ENCODE assay signal across 1 cellular context in the genomic region with DNA sequence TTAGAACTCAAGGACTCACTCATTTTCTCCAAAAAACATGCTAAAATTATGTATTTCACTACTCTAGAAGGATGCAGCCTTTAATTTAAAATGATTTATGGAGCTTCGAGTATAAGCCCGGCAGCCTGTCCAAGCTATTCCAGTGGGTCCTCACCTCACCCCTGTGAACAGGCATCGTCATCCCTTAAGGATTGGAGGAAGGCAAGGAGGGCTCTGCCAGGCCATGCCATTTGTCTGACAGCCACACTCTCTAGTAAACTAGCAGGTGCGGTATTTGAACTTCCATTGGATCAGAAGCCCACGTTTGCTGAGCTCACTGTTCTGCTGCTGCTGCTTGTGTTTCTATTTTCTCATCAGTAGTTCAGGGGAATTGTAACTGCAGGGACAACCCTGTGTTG.
TF ChIP-seq lines count a peak whose summit lies in the region.

No MANE protein-coding gene starts in this region.

TF ChIP-seq in GM23338, 12 proteins besides CTCF, POLR2A, EP300 and RAD21 (continued from another document):
- TF ChIP-seq, protein P1, sequence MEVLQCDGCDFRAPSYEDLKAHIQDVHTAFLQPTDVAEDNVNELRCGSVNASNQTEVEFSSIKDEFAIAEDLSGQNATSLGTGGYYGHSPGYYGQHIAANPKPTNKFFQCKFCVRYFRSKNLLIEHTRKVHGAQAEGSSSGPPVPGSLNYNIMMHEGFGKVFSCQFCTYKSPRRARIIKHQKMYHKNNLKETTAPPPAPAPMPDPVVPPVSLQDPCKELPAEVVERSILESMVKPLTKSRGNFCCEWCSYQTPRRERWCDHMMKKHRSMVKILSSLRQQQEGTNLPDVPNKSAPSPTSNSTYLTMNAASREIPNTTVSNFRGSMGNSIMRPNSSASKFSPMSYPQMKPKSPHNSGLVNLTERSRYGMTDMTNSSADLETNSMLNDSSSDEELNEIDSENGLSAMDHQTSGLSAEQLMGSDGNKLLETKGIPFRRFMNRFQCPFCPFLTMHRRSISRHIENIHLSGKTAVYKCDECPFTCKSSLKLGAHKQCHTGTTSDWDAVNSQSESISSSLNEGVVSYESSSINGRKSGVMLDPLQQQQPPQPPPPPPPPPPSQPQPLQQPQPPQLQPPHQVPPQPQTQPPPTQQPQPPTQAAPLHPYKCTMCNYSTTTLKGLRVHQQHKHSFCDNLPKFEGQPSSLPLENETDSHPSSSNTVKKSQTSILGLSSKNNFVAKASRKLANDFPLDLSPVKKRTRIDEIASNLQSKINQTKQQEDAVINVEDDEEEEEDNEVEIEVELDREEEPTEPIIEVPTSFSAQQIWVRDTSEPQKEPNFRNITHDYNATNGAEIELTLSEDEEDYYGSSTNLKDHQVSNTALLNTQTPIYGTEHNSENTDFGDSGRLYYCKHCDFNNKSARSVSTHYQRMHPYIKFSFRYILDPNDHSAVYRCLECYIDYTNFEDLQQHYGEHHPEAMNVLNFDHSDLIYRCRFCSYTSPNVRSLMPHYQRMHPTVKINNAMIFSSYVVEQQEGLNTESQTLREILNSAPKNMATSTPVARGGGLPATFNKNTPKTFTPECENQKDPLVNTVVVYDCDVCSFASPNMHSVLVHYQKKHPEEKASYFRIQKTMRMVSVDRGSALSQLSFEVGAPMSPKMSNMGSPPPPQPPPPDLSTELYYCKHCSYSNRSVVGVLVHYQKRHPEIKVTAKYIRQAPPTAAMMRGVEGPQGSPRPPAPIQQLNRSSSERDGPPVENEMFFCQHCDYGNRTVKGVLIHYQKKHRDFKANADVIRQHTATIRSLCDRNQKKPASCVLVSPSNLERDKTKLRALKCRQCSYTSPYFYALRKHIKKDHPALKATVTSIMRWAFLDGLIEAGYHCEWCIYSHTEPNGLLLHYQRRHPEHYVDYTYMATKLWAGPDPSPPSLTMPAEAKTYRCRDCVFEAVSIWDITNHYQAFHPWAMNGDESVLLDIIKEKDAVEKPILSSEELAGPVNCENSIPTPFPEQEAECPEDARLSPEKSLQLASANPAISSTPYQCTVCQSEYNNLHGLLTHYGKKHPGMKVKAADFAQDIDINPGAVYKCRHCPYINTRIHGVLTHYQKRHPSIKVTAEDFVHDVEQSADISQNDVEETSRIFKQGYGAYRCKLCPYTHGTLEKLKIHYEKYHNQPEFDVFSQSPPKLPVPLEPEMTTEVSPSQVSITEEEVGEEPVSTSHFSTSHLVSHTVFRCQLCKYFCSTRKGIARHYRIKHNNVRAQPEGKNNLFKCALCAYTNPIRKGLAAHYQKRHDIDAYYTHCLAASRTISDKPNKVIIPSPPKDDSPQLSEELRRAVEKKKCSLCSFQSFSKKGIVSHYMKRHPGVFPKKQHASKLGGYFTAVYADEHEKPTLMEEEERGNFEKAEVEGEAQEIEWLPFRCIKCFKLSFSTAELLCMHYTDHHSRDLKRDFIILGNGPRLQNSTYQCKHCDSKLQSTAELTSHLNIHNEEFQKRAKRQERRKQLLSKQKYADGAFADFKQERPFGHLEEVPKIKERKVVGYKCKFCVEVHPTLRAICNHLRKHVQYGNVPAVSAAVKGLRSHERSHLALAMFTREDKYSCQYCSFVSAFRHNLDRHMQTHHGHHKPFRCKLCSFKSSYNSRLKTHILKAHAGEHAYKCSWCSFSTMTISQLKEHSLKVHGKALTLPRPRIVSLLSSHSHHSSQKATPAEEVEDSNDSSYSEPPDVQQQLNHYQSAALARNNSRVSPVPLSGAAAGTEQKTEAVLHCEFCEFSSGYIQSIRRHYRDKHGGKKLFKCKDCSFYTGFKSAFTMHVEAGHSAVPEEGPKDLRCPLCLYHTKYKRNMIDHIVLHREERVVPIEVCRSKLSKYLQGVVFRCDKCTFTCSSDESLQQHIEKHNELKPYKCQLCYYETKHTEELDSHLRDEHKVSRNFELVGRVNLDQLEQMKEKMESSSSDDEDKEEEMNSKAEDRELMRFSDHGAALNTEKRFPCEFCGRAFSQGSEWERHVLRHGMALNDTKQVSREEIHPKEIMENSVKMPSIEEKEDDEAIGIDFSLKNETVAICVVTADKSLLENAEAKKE (CRISPR knock-in tag; IDR thresholded peaks at IDR 0.05): no peak
- TF ChIP-seq EZH2phosphoT487 (IDR thresholded peaks at IDR 0.05; ENCODE audit: unreplicated experiment) (no peak), NANOG (IDR thresholded peaks at IDR 0.05; ENCODE audit: borderline replicate concordance) (no peak)
- TF ChIP-seq, protein P2, sequence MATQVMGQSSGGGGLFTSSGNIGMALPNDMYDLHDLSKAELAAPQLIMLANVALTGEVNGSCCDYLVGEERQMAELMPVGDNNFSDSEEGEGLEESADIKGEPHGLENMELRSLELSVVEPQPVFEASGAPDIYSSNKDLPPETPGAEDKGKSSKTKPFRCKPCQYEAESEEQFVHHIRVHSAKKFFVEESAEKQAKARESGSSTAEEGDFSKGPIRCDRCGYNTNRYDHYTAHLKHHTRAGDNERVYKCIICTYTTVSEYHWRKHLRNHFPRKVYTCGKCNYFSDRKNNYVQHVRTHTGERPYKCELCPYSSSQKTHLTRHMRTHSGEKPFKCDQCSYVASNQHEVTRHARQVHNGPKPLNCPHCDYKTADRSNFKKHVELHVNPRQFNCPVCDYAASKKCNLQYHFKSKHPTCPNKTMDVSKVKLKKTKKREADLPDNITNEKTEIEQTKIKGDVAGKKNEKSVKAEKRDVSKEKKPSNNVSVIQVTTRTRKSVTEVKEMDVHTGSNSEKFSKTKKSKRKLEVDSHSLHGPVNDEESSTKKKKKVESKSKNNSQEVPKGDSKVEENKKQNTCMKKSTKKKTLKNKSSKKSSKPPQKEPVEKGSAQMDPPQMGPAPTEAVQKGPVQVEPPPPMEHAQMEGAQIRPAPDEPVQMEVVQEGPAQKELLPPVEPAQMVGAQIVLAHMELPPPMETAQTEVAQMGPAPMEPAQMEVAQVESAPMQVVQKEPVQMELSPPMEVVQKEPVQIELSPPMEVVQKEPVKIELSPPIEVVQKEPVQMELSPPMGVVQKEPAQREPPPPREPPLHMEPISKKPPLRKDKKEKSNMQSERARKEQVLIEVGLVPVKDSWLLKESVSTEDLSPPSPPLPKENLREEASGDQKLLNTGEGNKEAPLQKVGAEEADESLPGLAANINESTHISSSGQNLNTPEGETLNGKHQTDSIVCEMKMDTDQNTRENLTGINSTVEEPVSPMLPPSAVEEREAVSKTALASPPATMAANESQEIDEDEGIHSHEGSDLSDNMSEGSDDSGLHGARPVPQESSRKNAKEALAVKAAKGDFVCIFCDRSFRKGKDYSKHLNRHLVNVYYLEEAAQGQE (IDR thresholded peaks at IDR 0.05; ENCODE audit: unreplicated experiment): no peak
